17 cellular contexts compared by ENCODE assay signal in the genomic region with DNA sequence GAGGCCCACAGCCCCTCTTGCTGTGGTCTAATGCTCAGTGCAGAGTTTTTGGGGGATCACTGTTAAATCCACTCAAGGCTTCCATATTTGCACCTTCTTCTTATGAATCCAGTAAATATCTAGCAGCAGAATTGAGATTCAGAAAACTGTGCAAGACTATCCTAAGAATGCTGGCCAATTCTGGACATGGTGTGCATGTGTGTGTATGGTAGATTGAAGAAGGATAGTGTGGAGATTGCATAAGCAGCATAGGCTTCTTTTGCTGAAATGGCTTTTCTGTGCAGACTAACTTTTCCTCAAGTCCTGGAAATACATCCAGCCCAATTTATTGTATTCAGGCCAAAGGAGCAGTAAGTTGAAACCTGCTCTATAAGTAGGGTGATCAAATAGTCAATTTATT. TPM values are rescaled to one million over a fixed set of nuclear protein-coding genes. Genes with fewer than 3 reads are reported as not detected.
DNase-seq lines count a peak whose midpoint lies in the region; ATAC-seq and TF ChIP-seq lines count a peak whose summit lies in the region.
"Had no signal": no experiment of that assay in that cellular context is flagged by ENCODE, and none has a peak within 500 bp of the region (broad histone marks: within the 10 kb centered on the region; RNA-seq: fewer than 3 reads in every experiment).

No MANE protein-coding gene starts in this region.

- no peak for TF ChIP-seq POLR2A in upper lobe of left lung (IDR thresholded peaks at IDR 0.05)

- H2AK5ac ChIP-seq in trophoblast cell (ENCODE audit: low read length): no peak overlapping the region

- no peak overlapping the region for H3K23ac ChIP-seq in trophoblast cell (ENCODE audit: low read length)

- no peak overlapping the region for H4K8ac ChIP-seq in trophoblast cell (ENCODE audit: low read depth, low read length)

- no peak for TF ChIP-seq EP300 in upper lobe of left lung (IDR thresholded peaks at IDR 0.05)

- H4K91ac ChIP-seq in trophoblast cell (ENCODE audit: low read depth, low read length): peak overlapping the region; percentile 13

- peak; percentile 8 for DNase-seq in AG10803 (ENCODE audit: low read depth)
- peak; percentile 7 for DNase-seq in amniotic epithelial cell (ENCODE audit: low read depth)
- peak; percentile 9 for DNase-seq in fibroblast of gingiva (ENCODE audit: low read depth)
- DNase-seq in trophoblast cell: peak in 1 of 2 donors; percentile 67
- no peak for DNase-seq in effector memory CD8-positive, alpha-beta T cell
- DNase-seq in activated CD4-positive, alpha-beta T cell treated with anti-CD3 and anti-CD28 coated beads for 4 hours: no peak
- no peak for DNase-seq in upper lobe of left lung
- DNase-seq: 8988T; Calu3; CD8-positive, alpha-beta T cell; DMS79 treated with DMSO at 0.1 percent for 48 hours; GF-D8 had no signal

- no peak overlapping the region for H3K14ac ChIP-seq in trophoblast cell (ENCODE audit: low read length)

- ATAC-seq in effector memory CD8-positive, alpha-beta T cell (replicated peaks): no peak
- ATAC-seq in upper lobe of left lung (ENCODE audit: low FRiP score in 2 of 2): no peak
- ATAC-seq: CD8-positive, alpha-beta T cell had no signal

- H3K4me3 ChIP-seq in AG10803 (ENCODE audit: low read length): no peak overlapping the region
- H3K4me3 ChIP-seq in trophoblast cell (ENCODE audit: low read depth, low read length): no peak overlapping the region
- H3K4me3 ChIP-seq in upper lobe of left lung: no peak overlapping the region
- H3K4me3 ChIP-seq: BLaER1 treated with 17β-estradiol and CSF1 and Interleukin-3, amounts not matched to agents 10 nM and 100 nM; GM23338 had no signal

- H3K27ac Mint-ChIP-seq in effector memory CD8-positive, alpha-beta T cell: no peak overlapping the region
- H3K27ac Mint-ChIP-seq: B cell; CD8-positive, alpha-beta T cell; GM23338 had no signal

- peaks cover 8% of the 10 kb centered on the region for H3K36me3 Mint-ChIP-seq in effector memory CD8-positive, alpha-beta T cell (ENCODE audit: insufficient read depth)

- no peak overlapping the region for H2BK5ac ChIP-seq in trophoblast cell (ENCODE audit: low read depth, low read length, poor library complexity)

- H3K36me3 ChIP-seq in trophoblast cell (ENCODE audit: control insufficient read depth in 1 of 2, insufficient read depth in 2 of 2, low read length in 2 of 2) (peaks cover 4 to 10% of the 10 kb centered on the region in 2 experiments), upper lobe of left lung (peaks cover 11 to 34% (median 16%) of the 10 kb centered on the region in 4 donors)

- no peak overlapping the region for H2BK12ac ChIP-seq in trophoblast cell (ENCODE audit: low read length)

- no peaks in the 10 kb centered on the region for H3K9me3 ChIP-seq in trophoblast cell (ENCODE audit: insufficient read depth, low read depth, low read length)
- H3K9me3 ChIP-seq in upper lobe of left lung: no peaks in the 10 kb centered on the region
- H3K9me3 ChIP-seq: BLaER1 treated with 17β-estradiol and CSF1 and Interleukin-3, amounts not matched to agents 10 nM and 100 nM had no signal

- no peaks in the 10 kb centered on the region for H3K27me3 Mint-ChIP-seq in effector memory CD8-positive, alpha-beta T cell
- H3K27me3 Mint-ChIP-seq: B cell had no signal

- no peaks in the 10 kb centered on the region for H3K27me3 ChIP-seq in trophoblast cell (ENCODE audit: insufficient read depth, low read length)
- no peaks in the 10 kb centered on the region for H3K27me3 ChIP-seq in upper lobe of left lung
- H3K27me3 ChIP-seq: BLaER1 treated with 17β-estradiol and CSF1 and Interleukin-3, amounts not matched to agents 10 nM and 100 nM had no signal

- H3K79me1 ChIP-seq in trophoblast cell (ENCODE audit: low read length): peaks cover 6% of the 10 kb centered on the region

- no peaks in the 10 kb centered on the region for H3K4me1 Mint-ChIP-seq in effector memory CD8-positive, alpha-beta T cell (ENCODE audit: low read depth in 2 of 2)
- H3K4me1 Mint-ChIP-seq: B cell had no signal

- no peak overlapping the region for H3K18ac ChIP-seq in trophoblast cell (ENCODE audit: low read length)

- H3K9ac ChIP-seq in trophoblast cell (ENCODE audit: low read length): peak overlapping the region; percentile 59
- H3K9ac ChIP-seq: BLaER1 treated with 17β-estradiol and CSF1 and Interleukin-3, amounts not matched to agents 10 nM and 100 nM had no signal

- H3K79me2 ChIP-seq in trophoblast cell (ENCODE audit: control insufficient read depth, insufficient read depth, low read length, poor library complexity): no peaks in the 10 kb centered on the region

- no peak overlapping the region for H2BK120ac ChIP-seq in trophoblast cell (ENCODE audit: insufficient read depth, low read length, poor library complexity)

- H3K4me1 ChIP-seq in trophoblast cell (ENCODE audit: control insufficient read depth in 1 of 2, insufficient read depth in 2 of 2, low read length in 2 of 2): peaks cover 0 to 2% of the 10 kb centered on the region in 2 experiments
- H3K4me1 ChIP-seq in upper lobe of left lung: no peaks in the 10 kb centered on the region
- H3K4me1 ChIP-seq: BLaER1 treated with 17β-estradiol and CSF1 and Interleukin-3, amounts not matched to agents 10 nM and 100 nM had no signal

- no peak overlapping the region for H3K4me3 Mint-ChIP-seq in effector memory CD8-positive, alpha-beta T cell
- H3K4me3 Mint-ChIP-seq: B cell; CD8-positive, alpha-beta T cell; GM23338 had no signal

- TF ChIP-seq CTCF in AG10803 (conservative IDR thresholded peaks at IDR 0.05; ENCODE audit: low read length): no peak
- TF ChIP-seq CTCF in upper lobe of left lung (IDR thresholded peaks at IDR 0.05): no peak

- H3K4me2 ChIP-seq in trophoblast cell (ENCODE audit: low read length): no peak overlapping the region
- H3K4me2 ChIP-seq: BLaER1 treated with 17β-estradiol and CSF1 and Interleukin-3, amounts not matched to agents 10 nM and 100 nM; GM23338 had no signal

- no peak overlapping the region for H3K4ac ChIP-seq in trophoblast cell (ENCODE audit: low read depth, low read length)

- no peak overlapping the region for H4K12ac ChIP-seq in trophoblast cell (ENCODE audit: low read depth, low read length)

- H2AFZ ChIP-seq in trophoblast cell (ENCODE audit: insufficient read depth, low read length, poor library complexity): no peak overlapping the region
- H2AFZ ChIP-seq: GM23338 had no signal

- H3K27ac ChIP-seq in trophoblast cell (ENCODE audit: low read depth, low read length) (no peak overlapping the region), upper lobe of left lung (no peak overlapping the region)
- H3K27ac ChIP-seq: BLaER1 treated with 17β-estradiol and CSF1 and Interleukin-3, amounts not matched to agents 10 nM and 100 nM had no signal

- H3K9me3 Mint-ChIP-seq in effector memory CD8-positive, alpha-beta T cell: no peaks in the 10 kb centered on the region
- H3K9me3 Mint-ChIP-seq: CD8-positive, alpha-beta T cell; GM23338 had no signal

RNA-seq across cellular contexts. Expression of gene FBXO9, which starts 39.7 kb away (rescaled TPM):
- 56.4 and 57.2 TPM in 2 replicates for polyA plus RNA-seq in trophoblast cell (2013)
- total RNA-seq in upper lobe of left lung: 10 to 100 TPM; 56.2 to 98.5 (median 83.0) TPM

RNA-seq across cellular contexts. Expression of gene CILK1, which starts 43.3 kb away (rescaled TPM):
- 17.1 and 17.2 TPM in 2 replicates for polyA plus RNA-seq in trophoblast cell (2013)
- 10 to 100 TPM in 3 of 6 donors, 1 to 10 TPM in 3; 9.0 to 25.1 (median 10.3) TPM for total RNA-seq in upper lobe of left lung

RNA-seq across cellular contexts. Expression of gene GCM1, which starts 43.7 kb away (rescaled TPM):
- 88.6 and 98.7 TPM in 2 replicates for polyA plus RNA-seq in trophoblast cell (2013)
- total RNA-seq in upper lobe of left lung: under 1 TPM in 2 of 6 donors, not detected in 4; 0.20 to 0.22 TPM
- total RNA-seq: GM23338, HT1080 had no signal
- polyA plus RNA-seq: AG04450, GM23338 had no signal

Comparison
In these comparisons a context has a peak if more than half of its experiments do, and no peak if none do; other contexts are left out.
1. DNase-seq: peak in AG10803 (single experiment), amniotic epithelial cell (single experiment) and fibroblast of gingiva (single experiment); none in effector memory CD8-positive, alpha-beta T cell (0 of 3), activated CD4-positive, alpha-beta T cell treated with anti-CD3 and anti-CD28 coated beads for 4 hours (0 of 2) and upper lobe of left lung (0 of 2).